2 cellular contexts compared by ENCODE assay signal in genomic region chr6:111752476-111752875, GRCh38.
TF ChIP-seq lines count a peak whose summit lies in the region.

No MANE protein-coding gene starts in this region.

TF ChIP-seq in H1, 55 proteins besides CTCF, POLR2A, EP300 and RAD21:
- TF ChIP-seq FOSL1 (IDR thresholded peaks at IDR 0.05; ENCODE audit: insufficient read depth, low read depth, low read length) (no peak), CBX8 (IDR thresholded peaks at IDR 0.05; ENCODE audit: borderline replicate concordance, low read depth, low read length) (no peak), CEBPB (IDR thresholded peaks at IDR 0.05; ENCODE audit: low read depth, low read length) (no peak), JUN (IDR thresholded peaks at IDR 0.05; ENCODE audit: low read depth, low read length) (no peak), CTBP2 (IDR thresholded peaks at IDR 0.05; ENCODE audit: borderline replicate concordance, insufficient read depth, insufficient read length, low read length) (no peak), NANOG (IDR thresholded peaks at IDR 0.05; ENCODE audit: insufficient read depth, low read depth, low read length, poor library complexity, severe bottlenecking) (no peak), TBP (IDR thresholded peaks at IDR 0.05; ENCODE audit: low read depth, low read length) (no peak), SIN3A (conservative IDR thresholded peaks at IDR 0.05 in 1 of 2, IDR thresholded peaks at IDR 0.05 in 1 of 2; ENCODE audit: low read depth in 1 of 2, low read length in 2 of 2) (no peak), CREB1 (IDR thresholded peaks at IDR 0.05) (no peak), KDM1A (IDR thresholded peaks at IDR 0.05; ENCODE audit: borderline replicate concordance, low read length) (no peak), USF2 (IDR thresholded peaks at IDR 0.05; ENCODE audit: low read length) (no peak), RBBP5 (IDR thresholded peaks at IDR 0.05; ENCODE audit: borderline replicate concordance, low read depth, low read length) (no peak), YY1 (IDR thresholded peaks at IDR 0.05; ENCODE audit: low read depth, low read length) (no peak), BACH1 (IDR thresholded peaks at IDR 0.05; ENCODE audit: low read length) (no peak), TCF12 (IDR thresholded peaks at IDR 0.05; ENCODE audit: low read depth, low read length) (no peak), SIRT6 (IDR thresholded peaks at IDR 0.05; ENCODE audit: low read length) (no peak)
- TF ChIP-seq, protein P1, sequence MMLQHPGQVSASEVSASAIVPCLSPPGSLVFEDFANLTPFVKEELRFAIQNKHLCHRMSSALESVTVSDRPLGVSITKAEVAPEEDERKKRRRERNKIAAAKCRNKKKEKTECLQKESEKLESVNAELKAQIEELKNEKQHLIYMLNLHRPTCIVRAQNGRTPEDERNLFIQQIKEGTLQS (IDR thresholded peaks at IDR 0.05; ENCODE audit: insufficient read depth, low read depth, low read length) = no peak
- TF ChIP-seq, protein P2, sequence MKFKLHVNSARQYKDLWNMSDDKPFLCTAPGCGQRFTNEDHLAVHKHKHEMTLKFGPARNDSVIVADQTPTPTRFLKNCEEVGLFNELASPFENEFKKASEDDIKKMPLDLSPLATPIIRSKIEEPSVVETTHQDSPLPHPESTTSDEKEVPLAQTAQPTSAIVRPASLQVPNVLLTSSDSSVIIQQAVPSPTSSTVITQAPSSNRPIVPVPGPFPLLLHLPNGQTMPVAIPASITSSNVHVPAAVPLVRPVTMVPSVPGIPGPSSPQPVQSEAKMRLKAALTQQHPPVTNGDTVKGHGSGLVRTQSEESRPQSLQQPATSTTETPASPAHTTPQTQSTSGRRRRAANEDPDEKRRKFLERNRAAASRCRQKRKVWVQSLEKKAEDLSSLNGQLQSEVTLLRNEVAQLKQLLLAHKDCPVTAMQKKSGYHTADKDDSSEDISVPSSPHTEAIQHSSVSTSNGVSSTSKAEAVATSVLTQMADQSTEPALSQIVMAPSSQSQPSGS (IDR thresholded peaks at IDR 0.05; ENCODE audit: low read length) = no peak
- TF ChIP-seq, protein P3, sequence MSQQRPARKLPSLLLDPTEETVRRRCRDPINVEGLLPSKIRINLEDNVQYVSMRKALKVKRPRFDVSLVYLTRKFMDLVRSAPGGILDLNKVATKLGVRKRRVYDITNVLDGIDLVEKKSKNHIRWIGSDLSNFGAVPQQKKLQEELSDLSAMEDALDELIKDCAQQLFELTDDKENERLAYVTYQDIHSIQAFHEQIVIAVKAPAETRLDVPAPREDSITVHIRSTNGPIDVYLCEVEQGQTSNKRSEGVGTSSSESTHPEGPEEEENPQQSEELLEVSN (IDR thresholded peaks at IDR 0.05) = no peak
TF ChIP-seq in H1: peak in this region for 0.

TF ChIP-seq in SK-N-SH, 30 proteins besides CTCF, POLR2A, EP300 and RAD21:
- TF ChIP-seq RXRA (IDR thresholded peaks at IDR 0.05; ENCODE audit: borderline replicate concordance, low read depth) (no peak), TEAD4 (IDR thresholded peaks at IDR 0.05; ENCODE audit: borderline replicate concordance, insufficient read depth) (no peak), FOSL2 (IDR thresholded peaks at IDR 0.05; ENCODE audit: borderline replicate concordance, low read depth) (no peak), NFIC (IDR thresholded peaks at IDR 0.05; ENCODE audit: borderline replicate concordance) (no peak), USF1 (IDR thresholded peaks at IDR 0.05; ENCODE audit: borderline replicate concordance, low read depth) (no peak), GATA2 (CRISPR knock-in tag; IDR thresholded peaks at IDR 0.05) (no peak), CHD2 (IDR thresholded peaks at IDR 0.05; ENCODE audit: low read length, partially characterized antibody) (no peak), USF2 (IDR thresholded peaks at IDR 0.05; ENCODE audit: borderline replicate concordance, low read depth, low read length) (no peak), MEF2A (IDR thresholded peaks at IDR 0.05; ENCODE audit: borderline replicate concordance, low read depth) (no peak), POLR2AphosphoS5 (IDR thresholded peaks at IDR 0.05; ENCODE audit: low read depth, low read length) (no peak), ELF1 (IDR thresholded peaks at IDR 0.05) (no peak), PBX3 (IDR thresholded peaks at IDR 0.05) (no peak), REST (IDR thresholded peaks at IDR 0.05; ENCODE audit: low read depth, low read length) (no peak), GABPA (IDR thresholded peaks at IDR 0.05; ENCODE audit: low read depth) (no peak), YY1 (IDR thresholded peaks at IDR 0.05; ENCODE audit: low read depth) (no peak), TAF1 (IDR thresholded peaks at IDR 0.05; ENCODE audit: borderline replicate concordance, low read depth, low read length) (no peak), RCOR1 (IDR thresholded peaks at IDR 0.05; ENCODE audit: low read length) (no peak)
- TF ChIP-seq, protein P4, sequence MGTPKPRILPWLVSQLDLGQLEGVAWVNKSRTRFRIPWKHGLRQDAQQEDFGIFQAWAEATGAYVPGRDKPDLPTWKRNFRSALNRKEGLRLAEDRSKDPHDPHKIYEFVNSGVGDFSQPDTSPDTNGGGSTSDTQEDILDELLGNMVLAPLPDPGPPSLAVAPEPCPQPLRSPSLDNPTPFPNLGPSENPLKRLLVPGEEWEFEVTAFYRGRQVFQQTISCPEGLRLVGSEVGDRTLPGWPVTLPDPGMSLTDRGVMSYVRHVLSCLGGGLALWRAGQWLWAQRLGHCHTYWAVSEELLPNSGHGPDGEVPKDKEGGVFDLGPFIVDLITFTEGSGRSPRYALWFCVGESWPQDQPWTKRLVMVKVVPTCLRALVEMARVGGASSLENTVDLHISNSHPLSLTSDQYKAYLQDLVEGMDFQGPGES (IDR thresholded peaks at IDR 0.05; ENCODE audit: low read depth, low read length) = no peak
